In the genomic region with DNA sequence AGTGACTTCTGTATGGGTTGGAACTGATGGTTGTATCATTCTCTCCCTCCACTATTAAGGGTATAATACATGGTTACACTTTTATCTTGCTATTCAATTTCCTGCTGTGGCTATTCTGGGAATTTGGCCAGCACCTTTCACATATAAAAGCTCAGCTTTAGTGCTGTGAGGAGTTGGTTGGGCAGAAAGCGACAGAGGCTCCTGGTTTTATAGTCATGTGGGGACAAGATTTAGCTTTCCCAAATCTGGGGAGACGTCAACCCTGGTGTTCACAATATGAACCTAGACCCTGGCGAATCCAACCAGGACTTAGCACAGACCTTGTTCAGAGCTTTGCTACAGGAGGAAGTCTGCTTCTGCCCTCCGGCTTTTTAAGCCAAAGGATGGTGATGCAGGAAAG, we compare ENCODE assay signal across 12 cellular contexts. TPM values are rescaled to one million over a fixed set of nuclear protein-coding genes. Genes with fewer than 3 reads are reported as not detected.
DNase-seq lines count a peak whose midpoint lies in the region; FAIRE-seq and TF ChIP-seq lines count a peak whose summit lies in the region.
"Had no signal": no experiment of that assay in that cellular context is flagged by ENCODE, and none has a peak within 500 bp of the region (broad histone marks: within the 10 kb centered on the region; RNA-seq: fewer than 3 reads in every experiment).

No MANE protein-coding gene starts in this region.

- TF ChIP-seq CTCF in H1 (IDR thresholded peaks at IDR 0.05; ENCODE audit: control extremely low read depth in 1 of 3, insufficient read depth in 1 of 3, low read depth in 1 of 3, low read length in 3 of 3): no peak
- no peak for TF ChIP-seq CTCF in GM20000 (IDR thresholded peaks at IDR 0.05; ENCODE audit: extremely low read depth, missing control alignments)
- TF ChIP-seq CTCF in thyroid gland (IDR thresholded peaks at IDR 0.05): no peak

- H2BK12ac ChIP-seq in H1 (ENCODE audit: low read depth, low read length): no peak overlapping the region

- no peak overlapping the region for H3K14ac ChIP-seq in H1 (ENCODE audit: insufficient read length)

- TF ChIP-seq POLR2A in H1 (IDR thresholded peaks at IDR 0.05; ENCODE audit: control extremely low read depth in 1 of 2, low read depth in 2 of 2, low read length in 2 of 2): no peak
- TF ChIP-seq POLR2A in thyroid gland (IDR thresholded peaks at IDR 0.05): no peak

- H3K4me3 ChIP-seq in H1 (ENCODE audit: extremely low read depth in 1 of 4, insufficient read depth in 2 of 4, low read depth in 3 of 4, low read length in 4 of 4) (no peak overlapping the region), thyroid gland (replicated peaks in 1 of 3) (no peak overlapping the region)
- H3K4me3 ChIP-seq: ovary had no signal

- no peaks in the 10 kb centered on the region for H3K79me1 ChIP-seq in H1 (ENCODE audit: low read depth, low read length)

- CTCF ChIA-PET in H1 (lab: Charles Lee; ENCODE audit: partially characterized antibody): interaction anchor here (1.2 kb wide), 1 partner anchor 139 kb away, joined by 5 read pairs; no protein-coding TSS in a partner anchor

- H2BK20ac ChIP-seq in H1 (ENCODE audit: low read length): no peak overlapping the region

- H3K36me3 ChIP-seq in H1 (ENCODE audit: control insufficient read depth in 2 of 4, insufficient read depth in 4 of 4, low read length in 3 of 4) (no peaks in the 10 kb centered on the region), thyroid gland (no peaks in the 10 kb centered on the region)
- H3K36me3 ChIP-seq: ovary had no signal

- WGBS in H1 (ENCODE audit: extremely low coverage in 1 of 2, insufficient coverage in 1 of 2, insufficient read length in 1 of 2, insufficient replicate concordance in 2 of 2, low coverage in 1 of 2, low lambda C conversion rate in 2 of 2, missing lambda C conversion rate in 1 of 2), 2 experiments: 85% methylated on average over 4 of the region's 4 CpGs; no CpG with 5 or more reads in 1 of the 2 experiments
- 39 to 68% methylated on average over 4 of the region's 4 CpGs for WGBS in thyroid gland, 2 donors

- no peak overlapping the region for H3K4me2 ChIP-seq in H1 (ENCODE audit: insufficient read depth in 1 of 2, low read depth in 2 of 2, low read length in 2 of 2)

- H3K23ac ChIP-seq in H1 (ENCODE audit: insufficient read length): no peak overlapping the region

- H2BK5ac ChIP-seq in H1 (ENCODE audit: low read depth, low read length): no peak overlapping the region

- no peak overlapping the region for H3K18ac ChIP-seq in H1 (ENCODE audit: extremely low read depth, low read length)

- H2AK5ac ChIP-seq in H1 (ENCODE audit: low read depth, low read length): no peak overlapping the region

- peak overlapping the region; percentile 32 for H4K91ac ChIP-seq in H1 (replicated peaks; ENCODE audit: insufficient read length, low read length)

- H3K4me1 ChIP-seq in H1 (replicated peaks in 1 of 4; ENCODE audit: control insufficient read depth in 3 of 4, insufficient read depth in 4 of 4, low read length in 3 of 4): peaks cover 0 to 4% (median 2%) of the 10 kb centered on the region in 4 experiments; a peak in 4 of 7 replicates
- peaks cover 14% of the 10 kb centered on the region in 2 donors for H3K4me1 ChIP-seq in thyroid gland

- TF ChIP-seq EP300 in H1 (IDR thresholded peaks at IDR 0.05; ENCODE audit: borderline replicate concordance in 1 of 2, low read depth in 2 of 2, low read length in 2 of 2): no peak

- no peak overlapping the region for H2AFZ ChIP-seq in H1 (ENCODE audit: low read length)

- POLR2A ChIA-PET in H1 (lab: Charles Lee; ENCODE audit: partially characterized antibody): no interaction called here

- intact Hi-C loops in thyroid gland (cut with DNase I): no loop called here

- no peaks in the 10 kb centered on the region for H3K79me2 ChIP-seq in H1 (ENCODE audit: control insufficient read depth in 1 of 2, insufficient read depth in 2 of 2, low read length in 2 of 2)

- no peak overlapping the region for H3K56ac ChIP-seq in H1 (replicated peaks; ENCODE audit: insufficient read length, low read depth, low read length)

- H4K8ac ChIP-seq in H1 (ENCODE audit: extremely low read depth, insufficient read depth, low read length): no peak overlapping the region

- no peak overlapping the region for H3K27ac ChIP-seq in H1 (ENCODE audit: low read depth, low read length)
- no peak overlapping the region for H3K27ac ChIP-seq in thyroid gland
- H3K27ac ChIP-seq: ovary had no signal

- no peak for TF ChIP-seq RAD21 in H1 (IDR thresholded peaks at IDR 0.05 in 1 of 2, conservative IDR thresholded peaks at IDR 0.05 in 1 of 2; ENCODE audit: low read depth in 2 of 2, low read length in 2 of 2)

- H4K20me1 ChIP-seq in H1 (replicated peaks in 1 of 2; ENCODE audit: control insufficient read depth in 1 of 2, insufficient read depth in 2 of 2, low read length in 2 of 2): no peaks in the 10 kb centered on the region

- no peak overlapping the region for H4K5ac ChIP-seq in H1 (ENCODE audit: insufficient read length, low read depth, low read length)

- DNase-seq in Daoy (ENCODE audit: low read depth) (peak; percentile 73), OCI-M1 (lab: John Stamatoyannopoulos, UW) (peak; percentile 10), H1 (ENCODE audit: low read depth in 1 of 2, low spot score in 2 of 2) (no peak), non-pigmented ciliary epithelial cell (ENCODE audit: low read depth) (peak; percentile 13), GM20000 (ENCODE audit: low spot score) (no peak), DMS114 treated with DMSO at 0.1 percent for 48 hours (lab: John Stamatoyannopoulos, UW; ENCODE audit: unreplicated experiment) (no peak), thyroid gland (no peak)
- no peak for DNase-seq in effector CD8-positive, alpha-beta T cell (lab: John Stamatoyannopoulos, UW)
- DNase-seq: activated CD4-positive, alpha-beta T cell treated with anti-CD3 and anti-CD28 coated beads, Interleukin-2, amount 50 U/mL, for 4 hours had no signal

- no peaks in the 10 kb centered on the region for H3K27me3 ChIP-seq in H1 (replicated peaks in 1 of 4; ENCODE audit: control insufficient read depth in 3 of 4, extremely low read depth in 1 of 4, insufficient read depth in 3 of 4, low read length in 3 of 4)
- H3K27me3 ChIP-seq in thyroid gland: no peaks in the 10 kb centered on the region
- H3K27me3 ChIP-seq: ovary had no signal

- no peaks in the 10 kb centered on the region; the same call in 1 of the 2 replicates for H3K23me2 ChIP-seq in H1 (ENCODE audit: low read depth, low read length)

- H2BK120ac ChIP-seq in H1 (replicated peaks; ENCODE audit: low read depth, low read length): no peak overlapping the region

- H3K9ac ChIP-seq in H1 (replicated peaks in 1 of 4; ENCODE audit: extremely low read depth in 1 of 4, low read depth in 3 of 4, low read length in 3 of 4): no peak overlapping the region

- no peak overlapping the region for H2BK15ac ChIP-seq in H1 (ENCODE audit: low read length)

- FAIRE-seq in H1 (lab: Jason Lieb, UNC): no peak
- FAIRE-seq: D721Med, RCC 7860 had no signal

- no peaks in the 10 kb centered on the region for H3K9me3 ChIP-seq in H1 (ENCODE audit: insufficient read depth in 2 of 2, low read depth in 1 of 2, low read length in 1 of 2)
- no peaks in the 10 kb centered on the region for H3K9me3 ChIP-seq in thyroid gland
- H3K9me3 ChIP-seq: ovary had no signal

- no peak overlapping the region for H3K4ac ChIP-seq in H1 (replicated peaks; ENCODE audit: insufficient read length, low read depth, low read length)

TF ChIP-seq in H1, 55 proteins besides CTCF, POLR2A, EP300 and RAD21:
- TF ChIP-seq SIN3A (conservative IDR thresholded peaks at IDR 0.05 in 1 of 2, IDR thresholded peaks at IDR 0.05 in 1 of 2; ENCODE audit: low read depth in 1 of 2, low read length in 2 of 2) (no peak), TCF12 (IDR thresholded peaks at IDR 0.05; ENCODE audit: low read depth, low read length) (no peak)
- TF ChIP-seq, protein P1, sequence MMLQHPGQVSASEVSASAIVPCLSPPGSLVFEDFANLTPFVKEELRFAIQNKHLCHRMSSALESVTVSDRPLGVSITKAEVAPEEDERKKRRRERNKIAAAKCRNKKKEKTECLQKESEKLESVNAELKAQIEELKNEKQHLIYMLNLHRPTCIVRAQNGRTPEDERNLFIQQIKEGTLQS (IDR thresholded peaks at IDR 0.05; ENCODE audit: insufficient read depth, low read depth, low read length): no peak

RNA-seq across cellular contexts. Expression of a gene that starts 36.5 kb away (rescaled TPM):
- total RNA-seq in Daoy (2014; rRNA removed; shearing (Covaris generic)): 8.8 and 9.1 TPM in 2 replicates
- 51.5 and 51.8 TPM in 2 replicates for total RNA-seq in H1 (2021; fragmentation: NEBNext Ultra II Directional; extraction: Animal tissue kit (Norgen Biotek cat#: 25700))
- polyA plus RNA-seq in H1 (2011; rRNA removed): 50.2 and 74.5 TPM in 2 replicates
- polyA plus RNA-seq in H1 (2011; cell fraction: cytosol; rRNA removed): 29.8 TPM
- 236 TPM for polyA plus RNA-seq in H1 (2011; cell fraction: nucleus; rRNA removed)
- polyA plus RNA-seq in H1 (2012, experiment 1 of 2): 36.4 to 90.0 TPM (median 56.1 TPM) in 4 replicates
- polyA plus RNA-seq in H1 (2012, experiment 2 of 2): 60.5 TPM
- polyA plus RNA-seq in H1 (2013, experiment 1 of 2): 8.6 TPM
- 8.3 TPM for polyA plus RNA-seq in H1 (2013, experiment 2 of 2)
- polyA minus RNA-seq in H1 (2011; rRNA and poly(A)+ RNA removed): 35.8 and 91.1 TPM in 2 replicates
- polyA minus RNA-seq in H1 (2011; cell fraction: cytosol; rRNA and poly(A)+ RNA removed): 38.5 TPM
- polyA minus RNA-seq in H1 (2011; cell fraction: nucleus; rRNA and poly(A)+ RNA removed): 604 TPM
- total RNA-seq in thyroid gland: 100 to 1,000 TPM in 2 of 4 donors, 10 to 100 TPM in 2; 32.1 to 239 (median 121) TPM

Comparison
In these comparisons a context has a peak if more than half of its experiments do, and no peak if none do; other contexts are left out.
1. DNase-seq: peak in Daoy (single experiment), OCI-M1 (single experiment) and non-pigmented ciliary epithelial cell (single experiment); none in H1 (0 of 2), GM20000 (single experiment), DMS114 treated with DMSO at 0.1 percent for 48 hours (single experiment), thyroid gland (0 of 2) and effector CD8-positive, alpha-beta T cell (single experiment).